In genomic region chrX:110310000-110310790, GRCh38 we compare ENCODE assay signal across 12 cellular contexts. TPM values are rescaled to one million over a fixed set of nuclear protein-coding genes. Genes with fewer than 3 reads are reported as not detected.
DNase-seq lines count a peak whose midpoint lies in the region; ATAC-seq, FAIRE-seq and TF ChIP-seq lines count a peak whose summit lies in the region.
"Had no signal": no experiment of that assay in that cellular context is flagged by ENCODE, and none has a peak within 500 bp of the region (broad histone marks: within the 10 kb centered on the region; RNA-seq: fewer than 3 reads in every experiment).

No MANE protein-coding gene starts in this region.

- H3K9ac ChIP-seq in GM12878 (ENCODE audit: control insufficient read depth, insufficient read depth, low read length): no peak overlapping the region

- peaks cover 51% of the 10 kb centered on the region for H3K79me2 ChIP-seq in GM12878 (ENCODE audit: control insufficient read depth, insufficient read depth, low read length)

- no peak for TF ChIP-seq EP300 in GM12878 (IDR thresholded peaks at IDR 0.05; ENCODE audit: borderline replicate concordance in 1 of 2, control insufficient read depth in 1 of 2, low read depth in 2 of 2, low read length in 2 of 2)

- SMC1A ChIA-PET in GM12878 (lab: Charles Lee; ENCODE audit: uncharacterized antibody, unreplicated experiment): interaction anchor here (1.0 to 3.0 kb wide), 9 partner anchors 12 to 146 kb away, joined by 3 to 10 read pairs (median 7); no protein-coding TSS in a partner anchor

- WGBS in GM12878 (ENCODE audit: insufficient coverage, insufficient replicate concordance, low lambda C conversion rate, missing lambda C conversion rate): 47% methylated on average over 1 of the region's 1 CpG

- H2AFZ ChIP-seq in GM12878 (ENCODE audit: control insufficient read depth, low read depth, low read length): no peak overlapping the region

- in situ Hi-C loops in GM12878 (cut with MboI): no loop called here
- in situ Hi-C loops in brain microvascular endothelial cell (cut with HindIII; ENCODE audit: low pct_ligation_motif_present, low sequenced_read_pairs): no loop called here

- no peak for TF ChIP-seq RAD21 in GM12878 (IDR thresholded peaks at IDR 0.05; ENCODE audit: insufficient read depth, low read depth, low read length)

- RAD21 ChIA-PET in GM12878 (lab: Charles Lee; ENCODE audit: unreplicated experiment): interaction anchor here (2.4 kb wide), 1 partner anchor 32 kb away, joined by 8 read pairs; no protein-coding TSS in a partner anchor

- H3K4me3 ChIP-seq in GM12878 (no peak overlapping the region), Peyer's patch (no peak overlapping the region), brain microvascular endothelial cell (ENCODE audit: low read depth, low read length) (no peak overlapping the region)
- H3K4me3 ChIP-seq: stomach had no signal

- H3K36me3 ChIP-seq in GM12878 (ENCODE audit: control insufficient read depth in 2 of 2, insufficient read depth in 2 of 2, low read length in 1 of 2) (no peaks in the 10 kb centered on the region), Peyer's patch (no peaks in the 10 kb centered on the region), brain microvascular endothelial cell (replicated peaks) (no peaks in the 10 kb centered on the region)
- H3K36me3 ChIP-seq: stomach had no signal

- H4K20me1 ChIP-seq in GM12878 (ENCODE audit: control insufficient read depth, insufficient read depth): no peaks in the 10 kb centered on the region

- peak; percentile 7 for DNase-seq in AG20443 (ENCODE audit: low spot score)
- DNase-seq in NCI-H1105 (lab: John Stamatoyannopoulos, UW): peak; percentile 76
- DNase-seq in GM12878 (ENCODE audit: low read depth, low spot score): no peak
- DNase-seq in Peyer's patch: no peak
- DNase-seq in brain microvascular endothelial cell: no peak
- DNase-seq: right cardiac atrium, stomach had no signal

- 0 out of 2 replicates have a peak overlapping the region, but pooled peaks have one; percentile 13 for H3K4me2 ChIP-seq in GM12878 (ENCODE audit: control insufficient read depth, insufficient read depth)

- TF ChIP-seq CTCF in GM12878 (IDR thresholded peaks at IDR 0.05 in 2 of 3, conservative IDR thresholded peaks at IDR 0.05 in 1 of 3; ENCODE audit: control insufficient read depth in 2 of 3, extremely low read depth in 1 of 3, insufficient read depth in 1 of 3, low read depth in 3 of 3, low read length in 3 of 3): no peak
- no peak for TF ChIP-seq CTCF in Peyer's patch (IDR thresholded peaks at IDR 0.05)
- TF ChIP-seq CTCF in brain microvascular endothelial cell (IDR thresholded peaks at IDR 0.05; ENCODE audit: low read depth, low read length, missing control alignments): no peak

- H3K4me1 ChIP-seq in GM12878 (ENCODE audit: control insufficient read depth, insufficient read depth, low read length) (no peaks in the 10 kb centered on the region), Peyer's patch (no peaks in the 10 kb centered on the region)

- CTCF ChIA-PET in GM12878 (lab: Yijun Ruan, JAX): interaction anchor here (0.8 to 3.2 kb wide), 5 partner anchors 8 to 149 kb away, joined by 3 to 13 read pairs (median 5); no protein-coding TSS in a partner anchor

- H3K27ac ChIP-seq in GM12878 (ENCODE audit: control insufficient read depth, insufficient read depth) (no peak overlapping the region), Peyer's patch (no peak overlapping the region), brain microvascular endothelial cell (no peak overlapping the region)
- H3K27ac ChIP-seq: stomach had no signal

- TF ChIP-seq POLR2A in GM12878 (IDR thresholded peaks at IDR 0.05; ENCODE audit: low read depth, low read length) (no peak), Peyer's patch (IDR thresholded peaks at IDR 0.05) (no peak)

- POLR2A ChIA-PET in GM12878 (lab: Charles Lee): interaction anchor here (2.0 kb wide), 1 partner anchor 32 kb away, joined by 6 read pairs; no protein-coding TSS in a partner anchor

- BruUV-seq in GM12878 (replicated peaks; lab: Mats Ljungman, UMichigan): no TSS peak

- no peak for FAIRE-seq in GM12878 (lab: Jason Lieb, UNC)
- FAIRE-seq: frontal cortex had no signal

- H3K27me3 ChIP-seq in GM12878 (replicated peaks in 1 of 2; ENCODE audit: control insufficient read depth in 2 of 2, insufficient read depth in 2 of 2, low read length in 1 of 2) (no peaks in the 10 kb centered on the region), Peyer's patch (no peaks in the 10 kb centered on the region), brain microvascular endothelial cell (replicated peaks) (no peaks in the 10 kb centered on the region)
- H3K27me3 ChIP-seq: stomach had no signal

- intact Hi-C loops in GM12878 (cut with micrococcal nuclease; ENCODE audit: unreplicated experiment): no loop called here

- ATAC-seq in GM18511 (IDR thresholded peaks at IDR 0.05; ENCODE audit: unreplicated experiment) (peak; percentile 18), GM12878 (no peak), HG03175 (IDR thresholded peaks at IDR 0.05; ENCODE audit: unreplicated experiment) (no peak), GM21737 (IDR thresholded peaks at IDR 0.05; ENCODE audit: unreplicated experiment) (no peak)
- ATAC-seq: right cardiac atrium had no signal

- no peaks in the 10 kb centered on the region for H3K9me3 ChIP-seq in GM12878 (replicated peaks; ENCODE audit: control insufficient read depth, insufficient read depth, low read length)
- no peaks in the 10 kb centered on the region for H3K9me3 ChIP-seq in Peyer's patch
- H3K9me3 ChIP-seq: stomach had no signal

TF ChIP-seq in GM12878, 131 proteins besides CTCF, POLR2A, EP300 and RAD21 (continues in another document):
- TF ChIP-seq E2F8 (IDR thresholded peaks at IDR 0.05; ENCODE audit: low read depth, partially characterized antibody): no peak

RNA-seq across cellular contexts. Expression of gene AMMECR1, which starts 7.7 kb away (rescaled TPM):
- 17.3 and 18.3 TPM in 2 replicates for total RNA-seq in GM12878 (2013; cell fraction: nucleolus; rRNA removed)
- total RNA-seq in GM12878 (2014; rRNA removed) (11.1 and 13.0 TPM in 2 replicates), GM12878 (2014; rRNA removed; fragmentation: Illumina TruSeq; extraction: Trizol) (10.1 and 10.3 TPM in 2 replicates), GM12878 (2021) (10.1 and 11.3 TPM in 2 replicates), Peyer's patch (1 to 10 TPM; 7.4 to 10.0 (median 8.2) TPM)
- polyA plus RNA-seq in GM12878 (2011; ENCODE audit: low read depth): 5.2 TPM
- polyA plus RNA-seq in GM12878 (2011; rRNA removed) (7.5 and 10.0 TPM in 2 replicates), GM12878 (2014; fragmentation: Illumina TruSeq; extraction: Trizol) (11.7 and 15.2 TPM in 2 replicates), GM12878 (2014; fragmentation: Nextera tagmentation; extraction: Ambion mirVana) (1 to 10 TPM; 4.9 to 6.4 TPM), GM12878 (2014; rRNA removed) (5.4 and 5.5 TPM in 2 replicates), GM12878 (2016; fragmentation: Nextera tagmentation; extraction: Ambion mirVana) (10 to 100 TPM; 20.8 to 25.6 TPM)
- polyA plus RNA-seq in GM12878 (2011; cell fraction: cytosol; rRNA removed): 3.4 and 3.6 TPM in 2 replicates
- 8.2 and 8.4 TPM in 2 replicates for polyA plus RNA-seq in GM12878 (2011; cell fraction: nucleus; rRNA removed)
- 7.7 and 8.3 TPM in 2 replicates for polyA plus RNA-seq in GM12878 (2012)
- 4.9 and 7.8 TPM in 2 replicates for polyA minus RNA-seq in GM12878 (2011; rRNA and poly(A)+ RNA removed)
- polyA minus RNA-seq in GM12878 (2011; cell fraction: cytosol; rRNA and poly(A)+ RNA removed): 1.1 and 1.7 TPM in 2 replicates
- 12.1 and 16.3 TPM in 2 replicates for polyA minus RNA-seq in GM12878 (2011; cell fraction: nucleus; rRNA and poly(A)+ RNA removed)

RNA-seq across cellular contexts. Expression of gene RTL9, which starts 48.5 kb away (rescaled TPM):
- total RNA-seq in GM12878 (2013; cell fraction: nucleolus; rRNA removed): 0.15 TPM in 1 of 2 replicates, not detected in the other
- total RNA-seq in GM12878 (2014; rRNA removed): 0.11 and 0.23 TPM in 2 replicates
- total RNA-seq in GM12878 (2014; rRNA removed; fragmentation: Illumina TruSeq; extraction: Trizol): 0.09 and 0.23 TPM in 2 replicates
- 0.19 and 0.21 TPM in 2 replicates for total RNA-seq in GM12878 (2021)
- 0.38 TPM for polyA plus RNA-seq in GM12878 (2011; ENCODE audit: low read depth)
- polyA plus RNA-seq in GM12878 (2011; rRNA removed): 0.05 TPM in 1 of 2 replicates, not detected in the other
- 0.08 and 0.09 TPM in 2 replicates for polyA plus RNA-seq in GM12878 (2011; cell fraction: cytosol; rRNA removed)
- polyA plus RNA-seq in GM12878 (2011; cell fraction: nucleus; rRNA removed): 0.06 and 0.12 TPM in 2 replicates
- polyA plus RNA-seq in GM12878 (2012): 0.27 and 0.44 TPM in 2 replicates
- 0.25 and 0.26 TPM in 2 replicates for polyA plus RNA-seq in GM12878 (2014; fragmentation: Illumina TruSeq; extraction: Trizol)
- polyA plus RNA-seq in GM12878 (2014; fragmentation: Nextera tagmentation; extraction: Ambion mirVana): under 1 TPM; 0.05 to 0.07 TPM
- 0.05 and 0.13 TPM in 2 replicates for polyA plus RNA-seq in GM12878 (2014; rRNA removed)
- polyA plus RNA-seq in GM12878 (2016; fragmentation: Nextera tagmentation; extraction: Ambion mirVana): 1 to 10 TPM in 1 of 2 experiments, under 1 TPM in 1; 0.24 to 1.2 TPM
- polyA minus RNA-seq in GM12878 (2011; rRNA and poly(A)+ RNA removed): 0.05 and 0.07 TPM in 2 replicates
- polyA minus RNA-seq in GM12878 (2011; cell fraction: cytosol; rRNA and poly(A)+ RNA removed): not detected in 2 replicates
- polyA minus RNA-seq in GM12878 (2011; cell fraction: nucleus; rRNA and poly(A)+ RNA removed): not detected in 2 replicates
- not detected for total RNA-seq in Peyer's patch
- total RNA-seq: naive thymus-derived CD8-positive, alpha-beta T cell had no signal
- polyA plus RNA-seq: naive thymus-derived CD8-positive, alpha-beta T cell; stomach had no signal

Comparison
In these comparisons a context has a peak if more than half of its experiments do, and no peak if none do; other contexts are left out.
1. DNase-seq: peak in AG20443 (single experiment) and NCI-H1105 (single experiment); none in GM12878 (single experiment), Peyer's patch (0 of 3) and brain microvascular endothelial cell (single experiment).